ENCODE assay signal across 16 cellular contexts in the genomic region with DNA sequence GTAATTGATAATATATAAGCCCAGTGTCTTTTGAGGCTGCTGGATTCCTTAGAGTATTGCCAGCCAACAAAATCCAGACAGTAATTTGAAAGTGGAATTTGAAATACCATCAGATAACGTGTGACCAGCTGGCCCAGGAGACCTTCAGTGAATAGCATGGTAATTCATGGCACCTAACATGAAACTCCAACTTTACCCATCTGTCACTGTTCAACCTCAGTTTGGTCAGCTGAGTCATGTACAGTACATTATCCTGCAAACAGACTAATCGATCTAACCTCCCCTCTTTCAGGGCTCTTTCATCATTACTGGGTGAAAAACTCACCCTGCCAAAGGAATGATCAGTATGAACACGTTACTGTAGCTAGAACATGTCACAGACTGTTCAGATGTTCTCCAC.
"Had no signal": no experiment of that assay in that cellular context is flagged by ENCODE, and none has a peak within 500 bp of the region (broad histone marks: within the 10 kb centered on the region; RNA-seq: fewer than 3 reads in every experiment).

No MANE protein-coding gene starts in this region.

- H3K27me3 ChIP-seq: breast epithelium, dorsolateral prefrontal cortex, right atrium auricular region had no signal

- H3K36me3 ChIP-seq: breast epithelium, right atrium auricular region had no signal

- H3K27ac ChIP-seq: breast epithelium, dorsolateral prefrontal cortex, right atrium auricular region had no signal

- DNase-seq: activated CD4-positive, alpha-beta T cell treated with anti-CD3 and anti-CD28 coated beads, Interleukin-2, amount 50 U/mL, for 4 hours; activated T-cell treated with anti-CD3 and anti-CD28 coated beads, Interleukin-2, amount 50 U/mL, for 1 hour; amniotic stem cell; dorsolateral prefrontal cortex; immature natural killer cell; left colon; natural killer cell; posterior cingulate gyrus; small intestine; substantia nigra; T-helper 2 cell; trophoblast cell had no signal

- H3K27ac Mint-ChIP-seq: activated naive CD4-positive, alpha-beta T cell treated with anti-CD3 and anti-CD28 coated beads, Interleukin-2, amount 50 U/mL, for 24 hours; immature natural killer cell; natural killer cell had no signal

- H3K4me1 Mint-ChIP-seq: activated naive CD4-positive, alpha-beta T cell treated with anti-CD3 and anti-CD28 coated beads, Interleukin-2, amount 50 U/mL, for 24 hours had no signal

- H3K4me3 ChIP-seq: breast epithelium, dorsolateral prefrontal cortex, right atrium auricular region had no signal

- H3K4me1 ChIP-seq: breast epithelium had no signal

- H3K4me3 Mint-ChIP-seq: activated naive CD4-positive, alpha-beta T cell treated with anti-CD3 and anti-CD28 coated beads, Interleukin-2, amount 50 U/mL, for 24 hours; immature natural killer cell; natural killer cell had no signal

- H3K9me3 ChIP-seq: breast epithelium, right atrium auricular region had no signal

- H3K9me3 Mint-ChIP-seq: activated naive CD4-positive, alpha-beta T cell treated with anti-CD3 and anti-CD28 coated beads, Interleukin-2, amount 50 U/mL, for 24 hours; immature natural killer cell; natural killer cell had no signal

- ATAC-seq: activated CD4-positive, CD25-positive, alpha-beta regulatory T cell treated with anti-CD3 and anti-CD28 coated beads, Interleukin-2, amount 50 U/mL, for 24 hours; left colon; natural killer cell had no signal
